10 cellular contexts compared by ENCODE assay signal in the genomic region with DNA sequence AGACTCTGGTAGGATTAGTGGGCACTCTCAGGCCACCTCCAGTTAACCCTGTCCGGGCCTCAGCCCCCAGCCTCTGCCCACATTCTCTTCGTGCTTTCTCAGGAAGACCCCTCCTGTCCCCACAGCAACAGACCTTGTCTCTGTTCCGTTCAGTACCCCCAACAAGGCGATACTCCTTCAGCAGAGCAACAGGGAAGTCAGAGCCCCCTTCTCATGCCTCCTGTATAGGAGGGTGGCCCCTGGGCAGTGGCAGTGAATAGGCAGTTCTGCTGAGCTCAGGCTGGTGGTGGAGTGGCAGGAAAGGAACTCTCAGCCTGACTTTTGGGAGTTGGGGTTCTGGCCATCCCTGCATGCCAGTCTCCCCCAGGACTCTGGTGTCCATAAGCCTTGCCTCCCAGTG. TPM values are rescaled to one million over a fixed set of nuclear protein-coding genes. Genes with fewer than 3 reads are reported as not detected.
DNase-seq lines count a peak whose midpoint lies in the region; ATAC-seq and TF ChIP-seq lines count a peak whose summit lies in the region.
"Had no signal": no experiment of that assay in that cellular context is flagged by ENCODE, and none has a peak within 500 bp of the region (broad histone marks: within the 10 kb centered on the region; RNA-seq: fewer than 3 reads in every experiment).

No MANE protein-coding gene starts in this region.

- H3K36me3 ChIP-seq in SJCRH30 (no peaks in the 10 kb centered on the region), hepatocyte (replicated peaks; ENCODE audit: insufficient read depth, low read depth) (no peaks in the 10 kb centered on the region), sigmoid colon (no peaks in the 10 kb centered on the region)

- DNase-seq in AG09309 (ENCODE audit: low read depth) = no peak
- no peak for DNase-seq in SJCRH30
- DNase-seq in hepatocyte (ENCODE audit: low spot score) = no peak
- no peak for DNase-seq in sigmoid colon
- no peak for DNase-seq in NK-92 treated with Interleukin-12 subunit alpha and Interleukin-12 subunit beta, amount 100 ng/mL, for 24 hours (lab: John Stamatoyannopoulos, UW)
- no peak for DNase-seq in stimulated activated CD4-positive, alpha-beta T cell treated with anti-CD3 and anti-CD28 coated beads, Interleukin-4, amount 100 ng/mL, for 1 hour
- no peak for DNase-seq in DMS53 treated with DMSO at 0.1 percent for 48 hours (lab: John Stamatoyannopoulos, UW; ENCODE audit: unreplicated experiment)
- DNase-seq: CD8-positive, alpha-beta T cell had no signal

- H3K4me1 ChIP-seq in SJCRH30 = peaks cover 42% of the 10 kb centered on the region
- peaks cover 78% of the 10 kb centered on the region for H3K4me1 ChIP-seq in hepatocyte (ENCODE audit: insufficient read depth)
- peaks cover 0 to 80% (median 71%) of the 10 kb centered on the region in 4 donors for H3K4me1 ChIP-seq in sigmoid colon

- TF ChIP-seq EP300 in sigmoid colon (IDR thresholded peaks at IDR 0.05) = no peak

- no peak overlapping the region for H2AFZ ChIP-seq in hepatocyte

- peak overlapping the region; percentile 30 for H3K4me3 ChIP-seq in AG09309 (ENCODE audit: control insufficient read depth, low read depth, low read length)
- peak overlapping the region; percentile 35; the same call in 1 of the 2 replicates for H3K4me3 ChIP-seq in SJCRH30
- no peak overlapping the region for H3K4me3 ChIP-seq in hepatocyte
- H3K4me3 ChIP-seq in sigmoid colon = peak overlapping the region; percentile 14 to 43 (median 36)

- H3K27ac ChIP-seq in SJCRH30 = no peak overlapping the region
- H3K27ac ChIP-seq in hepatocyte = peak overlapping the region; percentile 91
- H3K27ac ChIP-seq in sigmoid colon = peak overlapping the region; percentile 93 to 99 (median 99)

- TF ChIP-seq CTCF in AG09309 (IDR thresholded peaks at IDR 0.05; ENCODE audit: control insufficient read depth, insufficient read depth, low read depth, low read length, missing control alignments) = no peak
- no peak for TF ChIP-seq CTCF in hepatocyte (IDR thresholded peaks at IDR 0.05; ENCODE audit: poor library complexity)
- TF ChIP-seq CTCF in sigmoid colon (IDR thresholded peaks at IDR 0.05) = no peak

- 52% methylated on average over 4 of the region's 4 CpGs for WGBS in hepatocyte (ENCODE audit: low lambda C conversion rate, missing lambda C conversion rate)
- 31 to 64% methylated on average over 4 of the region's 4 CpGs for WGBS in sigmoid colon, 2 donors

- H3K27me3 ChIP-seq in SJCRH30 (no peaks in the 10 kb centered on the region), hepatocyte (peaks cover 2% of the 10 kb centered on the region), sigmoid colon (peaks cover 0 to 8% (median 0%) of the 10 kb centered on the region in 3 donors)

- peaks cover 21% of the 10 kb centered on the region for H3K79me2 ChIP-seq in hepatocyte

- no peak for ATAC-seq in HG03378 (IDR thresholded peaks at IDR 0.05; ENCODE audit: unreplicated experiment)
- ATAC-seq: CD8-positive, alpha-beta T cell had no signal

- H4K20me1 ChIP-seq in hepatocyte (ENCODE audit: insufficient read depth, poor library complexity, severe bottlenecking) = no peaks in the 10 kb centered on the region

- no peak for TF ChIP-seq POLR2A in sigmoid colon (IDR thresholded peaks at IDR 0.05)

- peak overlapping the region; percentile 89 for H3K4me2 ChIP-seq in hepatocyte

- no peaks in the 10 kb centered on the region for H3K9me3 ChIP-seq in SJCRH30 (replicated peaks)
- no peaks in the 10 kb centered on the region for H3K9me3 ChIP-seq in hepatocyte (ENCODE audit: low read depth)
- no peaks in the 10 kb centered on the region for H3K9me3 ChIP-seq in sigmoid colon

- H3K9me2 ChIP-seq in hepatocyte (replicated peaks; ENCODE audit: insufficient read depth) = no peaks in the 10 kb centered on the region

- intact Hi-C loops in sigmoid colon (cut with DNase I) = no loop called here

RNA-seq across cellular contexts. Expression of a gene that starts 0.5 kb away (rescaled TPM):
- total RNA-seq in SJCRH30 (2014; rRNA removed; shearing (Covaris generic)) = 3.3 and 4.8 TPM in 2 replicates
- total RNA-seq in hepatocyte (60.2 and 67.7 TPM in 2 replicates), sigmoid colon (10 to 100 TPM in 3 of 4 donors, 1 to 10 TPM in 1; 7.9 to 54.6 (median 25.0) TPM)
- polyA plus RNA-seq in hepatocyte (104 and 135 TPM in 2 replicates), sigmoid colon (10 to 100 TPM; 12.0 to 39.2 (median 15.3) TPM)

RNA-seq across cellular contexts. Expression of a gene that starts 9.4 kb away (rescaled TPM):
- total RNA-seq in SJCRH30 (2014; rRNA removed; shearing (Covaris generic)) = not detected in 2 replicates
- 0.20 TPM in 1 of 2 replicates, not detected in the other for total RNA-seq in hepatocyte
- polyA plus RNA-seq in hepatocyte = 0.39 TPM in 1 of 2 replicates, not detected in the other
- not detected for total RNA-seq in sigmoid colon
- polyA plus RNA-seq in sigmoid colon = under 1 TPM in 2 of 3 donors, not detected in 1; 0.13 to 0.46 TPM
- total RNA-seq: activated T-helper 1 cell treated with anti-CD3 and anti-CD28 coated beads, Interleukin-12 subunit alpha, Interleukin-12 subunit beta, Interleukin-2, Interleukin-4 antibody, amounts not matched to agents 30 ng/mL and 10 ng/mL and 1 ng/mL, durations not matched to agents 14 hours and 24 hours and 36 hours; CD8-positive, alpha-beta T cell had no signal

RNA-seq across cellular contexts. Expression of a gene that starts 22.8 kb away (rescaled TPM):
- 85.3 and 98.8 TPM in 2 replicates for total RNA-seq in SJCRH30 (2014; rRNA removed; shearing (Covaris generic))
- 37.0 and 41.4 TPM in 2 replicates for total RNA-seq in hepatocyte
- 71.6 and 76.2 TPM in 2 replicates for polyA plus RNA-seq in hepatocyte
- 10 to 100 TPM; 46.7 to 59.1 (median 52.7) TPM for total RNA-seq in sigmoid colon
- 10 to 100 TPM; 24.5 to 73.1 (median 31.2) TPM for polyA plus RNA-seq in sigmoid colon

RNA-seq across cellular contexts. Expression of a gene that starts 29.7 kb away (rescaled TPM):
- 3.6 and 4.5 TPM in 2 replicates for total RNA-seq in SJCRH30 (2014; rRNA removed; shearing (Covaris generic))
- total RNA-seq in hepatocyte (3.7 and 9.0 TPM in 2 replicates), sigmoid colon (1 to 10 TPM; 2.1 to 8.3 (median 3.4) TPM)
- polyA plus RNA-seq in hepatocyte (5.6 and 7.0 TPM in 2 replicates), sigmoid colon (1 to 10 TPM in 2 of 3 donors, under 1 TPM in 1; 0.60 to 4.4 (median 2.8) TPM)

RNA-seq across cellular contexts. Expression of a gene that starts 29.7 kb away (rescaled TPM):
- 3.2 and 3.4 TPM in 2 replicates for total RNA-seq in SJCRH30 (2014; rRNA removed; shearing (Covaris generic))
- total RNA-seq in hepatocyte (6.7 and 7.1 TPM in 2 replicates), sigmoid colon (1 to 10 TPM; 3.6 to 9.4 (median 7.6) TPM)
- polyA plus RNA-seq in hepatocyte (17.0 and 19.5 TPM in 2 replicates), sigmoid colon (1 to 10 TPM; 3.5 to 9.5 (median 4.2) TPM)
